ENCODE assay signal across 8 cellular contexts in genomic region chr12:46209914-46210834, GRCh38.
DNase-seq lines count a peak whose midpoint lies in the region; ATAC-seq lines count a peak whose summit lies in the region.

No MANE protein-coding gene starts in this region.

- peak; percentile 66 for ATAC-seq in GM18867 (IDR thresholded peaks at IDR 0.05; ENCODE audit: unreplicated experiment)
- ATAC-seq in HG03097 (IDR thresholded peaks at IDR 0.05; ENCODE audit: low FRiP score, unreplicated experiment), result peak; percentile 46

- peak; percentile 94 for DNase-seq in NCI-H774 (lab: John Stamatoyannopoulos, UW)
- peak; percentile 40 for DNase-seq in activated gamma-delta T cell treated with anti-CD3 and anti-CD28 coated beads, Interleukin-2, amount 50 U/mL, for 16 hours (ENCODE audit: low read depth)
- peak; percentile 59 for DNase-seq in kidney tubule cell (ENCODE audit: low spot score)
- peak; percentile 40 for DNase-seq in stimulated activated CD8-positive, alpha-beta memory T cell treated with anti-CD3 and anti-CD28 coated beads, Interleukin-12 subunit alpha, Interleukin-12 subunit beta, amount 100 ng/mL, for 24 hours (ENCODE audit: extremely low read depth)
- DNase-seq in NAMALWA (ENCODE audit: low spot score), result no peak
- DNase-seq in DMS 273 (lab: John Stamatoyannopoulos, UW; ENCODE audit: unreplicated experiment), result no peak

Comparison
In these comparisons a context has a peak if more than half of its experiments do, and no peak if none do; other contexts are left out.
1. DNase-seq: peak in NCI-H774 (single experiment), activated gamma-delta T cell treated with anti-CD3 and anti-CD28 coated beads, Interleukin-2, amount 50 U/mL, for 16 hours (single experiment), kidney tubule cell (single experiment) and stimulated activated CD8-positive, alpha-beta memory T cell treated with anti-CD3 and anti-CD28 coated beads, Interleukin-12 subunit alpha, Interleukin-12 subunit beta, amount 100 ng/mL, for 24 hours (single experiment); none in NAMALWA (single experiment) and DMS 273 (single experiment).